Comparison of ENCODE assay signal across 10 cellular contexts in the genomic region with DNA sequence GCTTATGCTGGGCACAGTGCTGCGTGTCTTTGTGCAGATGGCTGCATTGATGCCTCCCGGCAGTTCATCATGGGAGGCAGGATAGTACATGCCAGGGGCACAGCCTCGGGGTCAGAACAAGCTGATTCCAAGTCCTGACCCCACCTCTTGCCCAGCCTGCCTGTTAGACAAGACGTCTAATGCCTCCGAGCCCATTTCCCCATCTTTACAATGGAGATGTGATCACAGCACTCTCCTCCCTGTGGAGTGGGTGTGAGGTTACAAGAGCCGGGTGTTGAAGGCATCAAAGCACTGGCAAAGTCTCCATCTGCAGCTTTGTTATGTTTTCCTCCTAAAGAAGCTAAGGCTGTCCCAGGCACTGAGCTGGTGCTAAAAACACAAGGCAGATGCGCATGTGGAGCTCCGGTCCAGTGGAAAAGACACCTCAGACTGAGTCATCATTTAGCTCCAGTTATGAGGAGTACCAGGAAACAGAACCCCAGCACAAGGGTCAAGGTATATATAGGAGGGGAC.
DNase-seq lines count a peak whose midpoint lies in the region; ATAC-seq and TF ChIP-seq lines count a peak whose summit lies in the region.
"Had no signal": no experiment of that assay in that cellular context is flagged by ENCODE, and none has a peak within 500 bp of the region (broad histone marks: within the 10 kb centered on the region; RNA-seq: fewer than 3 reads in every experiment).

No MANE protein-coding gene starts in this region.

- peaks cover 2% of the 10 kb centered on the region for H3K4me1 Mint-ChIP-seq in activated T-helper 2 cell treated with anti-CD3 and anti-CD28 coated beads, Interferon-gamma antibody, Interleukin-2, Interleukin-4, amounts not matched to agents 10 μg/mL and 5 μg/mL and 100 μg/mL, durations not matched to agents 14 hours and 24 hours and 36 hours (ENCODE audit: low read depth)
- no peaks in the 10 kb centered on the region for H3K4me1 Mint-ChIP-seq in activated T-cell treated with anti-CD3 and anti-CD28 coated beads, Interleukin-2, amount 50 U/mL, for 24 hours (ENCODE audit: low read depth)
- H3K4me1 Mint-ChIP-seq in endothelial cell (ENCODE audit: unreplicated experiment): peaks cover 13% of the 10 kb centered on the region

- H3K9me3 ChIP-seq in PC-3 (ENCODE audit: low read length): no peaks in the 10 kb centered on the region
- H3K9me3 ChIP-seq in fibroblast of lung (ENCODE audit: control insufficient read depth, insufficient read depth, low read depth, low read length): no peaks in the 10 kb centered on the region
- H3K9me3 ChIP-seq: Peyer's patch had no signal

- no peaks in the 10 kb centered on the region for H3K27me3 Mint-ChIP-seq in activated T-helper 2 cell treated with anti-CD3 and anti-CD28 coated beads, Interferon-gamma antibody, Interleukin-2, Interleukin-4, amounts not matched to agents 10 μg/mL and 5 μg/mL and 100 μg/mL, durations not matched to agents 14 hours and 24 hours and 36 hours (ENCODE audit: low read depth)
- H3K27me3 Mint-ChIP-seq in activated T-cell treated with anti-CD3 and anti-CD28 coated beads, Interleukin-2, amount 50 U/mL, for 24 hours: no peaks in the 10 kb centered on the region
- H3K27me3 Mint-ChIP-seq in endothelial cell (ENCODE audit: unreplicated experiment): peaks cover 2% of the 10 kb centered on the region

- POLR2A ChIA-PET in PC-3 (lab: Charles Lee; ENCODE audit: unreplicated experiment): no interaction called here

- CTCF ChIA-PET in PC-3 (lab: Charles Lee): interaction anchor here (0.6 to 1.0 kb wide), 2 partner anchors 109 to 123 kb away, joined by 3 read pairs; no protein-coding TSS in a partner anchor

- H3K4me1 ChIP-seq in PC-3 (ENCODE audit: insufficient read depth, low read length) (peaks cover 19% of the 10 kb centered on the region), fibroblast of lung (ENCODE audit: control insufficient read depth, extremely low read depth, insufficient read depth, low read length) (peaks cover 14% of the 10 kb centered on the region)
- H3K4me1 ChIP-seq: Peyer's patch had no signal

- intact Hi-C loops in PC-3 (cut with micrococcal nuclease): no loop called here
- intact Hi-C loops in posterior cingulate gyrus (cut with DNase I): no loop called here
- intact Hi-C loops in activated T-helper 2 cell treated with anti-CD3 and anti-CD28 coated beads, Interferon-gamma antibody, Interleukin-2, Interleukin-4, amounts not matched to agents 10 μg/mL and 5 μg/mL and 100 μg/mL, durations not matched to agents 14 hours and 24 hours and 36 hours (cut with micrococcal nuclease): no loop called here

- BruUV-seq in PC-3 (replicated peaks; lab: Mats Ljungman, UMichigan): no TSS peak

- H3K36me3 ChIP-seq in PC-3 (ENCODE audit: low read depth, low read length) (no peaks in the 10 kb centered on the region), fibroblast of lung (ENCODE audit: control insufficient read depth, insufficient read depth, low read length) (no peaks in the 10 kb centered on the region)
- H3K36me3 ChIP-seq: Peyer's patch had no signal

- no peak overlapping the region for H2AFZ ChIP-seq in PC-3 (ENCODE audit: low read length)
- peak overlapping the region; percentile 24 for H2AFZ ChIP-seq in fibroblast of lung (ENCODE audit: low read length)

- H3K9me3 Mint-ChIP-seq in activated T-helper 2 cell treated with anti-CD3 and anti-CD28 coated beads, Interferon-gamma antibody, Interleukin-2, Interleukin-4, amounts not matched to agents 10 μg/mL and 5 μg/mL and 100 μg/mL, durations not matched to agents 14 hours and 24 hours and 36 hours: no peaks in the 10 kb centered on the region
- no peaks in the 10 kb centered on the region for H3K9me3 Mint-ChIP-seq in activated T-cell treated with anti-CD3 and anti-CD28 coated beads, Interleukin-2, amount 50 U/mL, for 24 hours
- no peaks in the 10 kb centered on the region for H3K9me3 Mint-ChIP-seq in endothelial cell (ENCODE audit: unreplicated experiment)

- H3K4me2 ChIP-seq in PC-3 (ENCODE audit: low read length) (peak overlapping the region; percentile 53), fibroblast of lung (ENCODE audit: extremely low read depth, insufficient read depth, low read length) (peak overlapping the region; percentile 61)

- H3K36me3 Mint-ChIP-seq in activated T-helper 2 cell treated with anti-CD3 and anti-CD28 coated beads, Interferon-gamma antibody, Interleukin-2, Interleukin-4, amounts not matched to agents 10 μg/mL and 5 μg/mL and 100 μg/mL, durations not matched to agents 14 hours and 24 hours and 36 hours (ENCODE audit: low read depth): peaks cover 3% of the 10 kb centered on the region
- no peaks in the 10 kb centered on the region for H3K36me3 Mint-ChIP-seq in activated T-cell treated with anti-CD3 and anti-CD28 coated beads, Interleukin-2, amount 50 U/mL, for 24 hours (ENCODE audit: low read depth)
- no peaks in the 10 kb centered on the region for H3K36me3 Mint-ChIP-seq in endothelial cell (ENCODE audit: low read depth, unreplicated experiment)

- ATAC-seq in PC-3 (peak; percentile 98), GM21390 (IDR thresholded peaks at IDR 0.05; ENCODE audit: unreplicated experiment) (no peak)
- ATAC-seq: GM12878 had no signal

- DNase-seq in GM04503 (ENCODE audit: low read depth): peak; percentile 74
- DNase-seq in PC-3: peak; percentile 83
- DNase-seq in fibroblast of lung (ENCODE audit: low read depth in 2 of 2): peak; percentile 84 to 92
- DNase-seq in posterior cingulate gyrus: peak in 7 of 10 donors; percentile 36 to 92 (median 61)
- no peak for DNase-seq in activated T-helper 2 cell treated with anti-CD3 and anti-CD28 coated beads, Interferon-gamma antibody, Interleukin-2, Interleukin-4, amounts not matched to agents 10 μg/mL and 5 μg/mL and 100 μg/mL, durations not matched to agents 14 hours and 24 hours and 36 hours (ENCODE audit: low spot score)
- DNase-seq in activated T-cell treated with anti-CD3 and anti-CD28 coated beads, Interleukin-2, amount 50 U/mL, for 24 hours: no peak
- DNase-seq in endothelial cell (ENCODE audit: low spot score): no peak
- DNase-seq: Peyer's patch had no signal

- no peak overlapping the region; the same call in 1 of the 2 replicates for H3K9ac ChIP-seq in PC-3 (ENCODE audit: low read length)
- H3K9ac ChIP-seq in fibroblast of lung (ENCODE audit: insufficient read depth, low read length): peak overlapping the region; percentile 33

- H3K9me2 ChIP-seq in PC-3 (replicated peaks; ENCODE audit: low read length): no peaks in the 10 kb centered on the region

- H3F3A ChIP-seq in PC-3 (ENCODE audit: low read length, unreplicated experiment): no peaks in the 10 kb centered on the region

- H4K20me1 ChIP-seq in PC-3 (ENCODE audit: low read length) (no peaks in the 10 kb centered on the region), fibroblast of lung (ENCODE audit: control insufficient read depth, extremely low read depth, insufficient read depth, low read length) (no peaks in the 10 kb centered on the region)

- no peak overlapping the region for H3K27ac Mint-ChIP-seq in activated T-helper 2 cell treated with anti-CD3 and anti-CD28 coated beads, Interferon-gamma antibody, Interleukin-2, Interleukin-4, amounts not matched to agents 10 μg/mL and 5 μg/mL and 100 μg/mL, durations not matched to agents 14 hours and 24 hours and 36 hours
- no peak overlapping the region for H3K27ac Mint-ChIP-seq in activated T-cell treated with anti-CD3 and anti-CD28 coated beads, Interleukin-2, amount 50 U/mL, for 24 hours
- no peak overlapping the region for H3K27ac Mint-ChIP-seq in endothelial cell (ENCODE audit: unreplicated experiment)

- no peak overlapping the region for H3K4me3 ChIP-seq in PC-3 (ENCODE audit: low read length)
- no peak overlapping the region for H3K4me3 ChIP-seq in fibroblast of lung (replicated peaks in 1 of 4; ENCODE audit: control extremely low read depth in 1 of 4, insufficient read depth in 1 of 4, low read depth in 3 of 4, low read length in 4 of 4)
- H3K4me3 ChIP-seq: GM12878, Peyer's patch had no signal

- no peak for TF ChIP-seq CTCF in PC-3 (conservative IDR thresholded peaks at IDR 0.05; ENCODE audit: low read depth, low read length)
- TF ChIP-seq CTCF in fibroblast of lung (conservative IDR thresholded peaks at IDR 0.05 in 1 of 2, IDR thresholded peaks at IDR 0.05 in 1 of 2; ENCODE audit: low read depth in 1 of 2, low read length in 2 of 2): no peak
- no peak for TF ChIP-seq CTCF in endothelial cell (IDR thresholded peaks at IDR 0.05; ENCODE audit: unreplicated experiment)

- H3K27me3 ChIP-seq in PC-3 (ENCODE audit: low read length) (no peaks in the 10 kb centered on the region), fibroblast of lung (ENCODE audit: control insufficient read depth, insufficient read depth, low read length) (no peaks in the 10 kb centered on the region)
- H3K27me3 ChIP-seq: Peyer's patch had no signal

- H3K79me2 ChIP-seq in PC-3 (ENCODE audit: low read length) (no peaks in the 10 kb centered on the region), fibroblast of lung (ENCODE audit: control insufficient read depth, insufficient read depth, low read length) (no peaks in the 10 kb centered on the region)

- peak overlapping the region; percentile 63 for H3K27ac ChIP-seq in PC-3 (ENCODE audit: low read length)
- peak overlapping the region; percentile 74 for H3K27ac ChIP-seq in fibroblast of lung (ENCODE audit: insufficient read depth, low read length)
- H3K27ac ChIP-seq: Peyer's patch had no signal

- no peak overlapping the region for H3K4me3 Mint-ChIP-seq in activated T-helper 2 cell treated with anti-CD3 and anti-CD28 coated beads, Interferon-gamma antibody, Interleukin-2, Interleukin-4, amounts not matched to agents 10 μg/mL and 5 μg/mL and 100 μg/mL, durations not matched to agents 14 hours and 24 hours and 36 hours (ENCODE audit: low read depth)
- H3K4me3 Mint-ChIP-seq in activated T-cell treated with anti-CD3 and anti-CD28 coated beads, Interleukin-2, amount 50 U/mL, for 24 hours: no peak overlapping the region
- H3K4me3 Mint-ChIP-seq in endothelial cell (ENCODE audit: unreplicated experiment): no peak overlapping the region

Comparison
In these comparisons a context has a peak if more than half of its experiments do, and no peak if none do; other contexts are left out.
1. DNase-seq: peak in GM04503 (single experiment), PC-3 (single experiment), fibroblast of lung (2 of 2) and posterior cingulate gyrus (7 of 10); none in activated T-helper 2 cell treated with anti-CD3 and anti-CD28 coated beads, Interferon-gamma antibody, Interleukin-2, Interleukin-4, amounts not matched to agents 10 μg/mL and 5 μg/mL and 100 μg/mL, durations not matched to agents 14 hours and 24 hours and 36 hours (single experiment), activated T-cell treated with anti-CD3 and anti-CD28 coated beads, Interleukin-2, amount 50 U/mL, for 24 hours (single experiment) and endothelial cell (single experiment).